ENCODE assay signal across 17 cellular contexts in genomic region chr2:151845884-151846283, GRCh38. TPM values are rescaled to one million over a fixed set of nuclear protein-coding genes. Genes with fewer than 3 reads are reported as not detected.
A peak's percentile ranks its signal among the peaks of the same experiment; 100 is the strongest.
DNase-seq lines count a peak whose midpoint lies in the region; ATAC-seq and TF ChIP-seq lines count a peak whose summit lies in the region.
"Had no signal": no experiment of that assay in that cellular context is flagged by ENCODE, and none has a peak within 500 bp of the region (broad histone marks: within the 10 kb centered on the region; RNA-seq: fewer than 3 reads in every experiment).

No MANE protein-coding gene starts in this region.

- no peak overlapping the region for H3K4me3 ChIP-seq in GM12865 (ENCODE audit: low read depth, low read length)
- H3K4me3 ChIP-seq: colonic mucosa, upper lobe of right lung had no signal

- no peaks in the 10 kb centered on the region for H3K9me3 ChIP-seq in T-helper 17 cell (ENCODE audit: control insufficient read depth, low read length, poor library complexity, severe bottlenecking)
- H3K9me3 ChIP-seq: colonic mucosa, upper lobe of right lung had no signal

- peaks cover 11% of the 10 kb centered on the region for H3K27me3 Mint-ChIP-seq in T-helper 17 cell

- ATAC-seq in GM19351 (IDR thresholded peaks at IDR 0.05; ENCODE audit: unreplicated experiment) (peak; percentile 68), HG02571 (IDR thresholded peaks at IDR 0.05; ENCODE audit: unreplicated experiment) (peak; percentile 60), HG03342 (IDR thresholded peaks at IDR 0.05; ENCODE audit: unreplicated experiment) (peak; percentile 43), T-helper 17 cell (no peak)
- ATAC-seq: activated CD8-positive, alpha-beta T cell treated with anti-CD3 and anti-CD28 coated beads, Interleukin-2, amount 10 ng/mL, durations not matched to agents 7 days and 5 days; stimulated activated effector memory CD8-positive, alpha-beta T cell treated with anti-CD3 and anti-CD28 coated beads, Interleukin-12 subunit alpha, Interleukin-12 subunit beta, amount 100 ng/mL, for 72 hours; upper lobe of right lung had no signal

- H3K4me1 Mint-ChIP-seq in T-helper 17 cell, result no peaks in the 10 kb centered on the region
- H3K4me1 Mint-ChIP-seq: stimulated activated effector memory CD8-positive, alpha-beta T cell treated with anti-CD3 and anti-CD28 coated beads, Interleukin-12 subunit alpha, Interleukin-12 subunit beta, amount 100 ng/mL, for 72 hours had no signal

- no peak overlapping the region for H3K4me3 Mint-ChIP-seq in T-helper 17 cell
- H3K4me3 Mint-ChIP-seq: activated CD8-positive, alpha-beta T cell treated with anti-CD3 and anti-CD28 coated beads, Interleukin-2, amount 10 ng/mL, durations not matched to agents 7 days and 5 days; stimulated activated effector memory CD8-positive, alpha-beta T cell treated with anti-CD3 and anti-CD28 coated beads, Interleukin-12 subunit alpha, Interleukin-12 subunit beta, amount 100 ng/mL, for 72 hours had no signal

- TF ChIP-seq CTCF in GM12865 (IDR thresholded peaks at IDR 0.05; ENCODE audit: insufficient read depth, low read depth, low read length, missing control alignments), result no peak

- no peak overlapping the region for H3K27ac Mint-ChIP-seq in T-helper 17 cell
- H3K27ac Mint-ChIP-seq: activated CD8-positive, alpha-beta T cell treated with anti-CD3 and anti-CD28 coated beads, Interleukin-2, amount 10 ng/mL, durations not matched to agents 7 days and 5 days; stimulated activated effector memory CD8-positive, alpha-beta T cell treated with anti-CD3 and anti-CD28 coated beads, Interleukin-12 subunit alpha, Interleukin-12 subunit beta, amount 100 ng/mL, for 72 hours had no signal

- no peaks in the 10 kb centered on the region for H3K36me3 Mint-ChIP-seq in T-helper 17 cell (ENCODE audit: low read depth)
- H3K36me3 Mint-ChIP-seq: stimulated activated effector memory CD8-positive, alpha-beta T cell treated with anti-CD3 and anti-CD28 coated beads, Interleukin-12 subunit alpha, Interleukin-12 subunit beta, amount 100 ng/mL, for 72 hours had no signal

- DNase-seq in GM12865 (ENCODE audit: low read depth) (peak; percentile 29), T-helper 17 cell (no peak), DMS53 (lab: John Stamatoyannopoulos, UW) (no peak), H4 (ENCODE audit: low spot score) (no peak)
- no peak for DNase-seq in activated CD8-positive, alpha-beta memory T cell treated with anti-CD3 and anti-CD28 coated beads for 24 hours
- DNase-seq: activated CD8-positive, alpha-beta T cell treated with anti-CD3 and anti-CD28 coated beads, Interleukin-2, amount 10 ng/mL, durations not matched to agents 7 days and 5 days; aorta; colonic mucosa; DND-41; IMR-90; NCI-H1417 treated with DMSO at 0.1 percent for 48 hours; upper lobe of right lung; WERI-Rb-1 had no signal

RNA-seq across cellular contexts. Expression of gene ARL5A, which starts 17.7 kb away (rescaled TPM):
- 10 to 100 TPM; 27.6 to 30.1 TPM for total RNA-seq in T-helper 17 cell
- 37.8 and 38.6 TPM in 2 replicates for total RNA-seq in H4 (2014; rRNA removed; shearing (Covaris generic))
